Comparison of ENCODE assay signal across 16 cellular contexts in the genomic region with DNA sequence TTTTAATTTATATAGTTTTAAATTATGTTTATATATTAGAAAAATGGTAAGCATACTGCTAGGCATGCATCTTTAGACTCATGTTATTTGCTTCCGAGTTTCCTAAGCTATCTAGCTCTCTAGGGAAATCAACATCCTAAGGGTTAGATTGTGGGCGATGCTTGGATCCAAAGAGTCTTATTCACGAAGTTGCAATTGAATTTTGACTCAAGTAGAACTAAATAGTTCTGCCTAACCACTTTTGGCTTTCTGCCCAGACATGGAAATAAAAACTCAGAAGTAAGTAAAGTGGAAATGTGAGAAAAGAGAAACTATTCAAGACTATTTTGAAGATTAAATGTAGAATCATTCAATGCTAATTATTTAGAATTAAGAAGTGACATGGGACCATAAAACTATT.
DNase-seq lines count a peak whose midpoint lies in the region; ATAC-seq and TF ChIP-seq lines count a peak whose summit lies in the region.
"Had no signal": no experiment of that assay in that cellular context is flagged by ENCODE, and none has a peak within 500 bp of the region (broad histone marks: within the 10 kb centered on the region; RNA-seq: fewer than 3 reads in every experiment).

No MANE protein-coding gene starts in this region.

- H3K36me3 ChIP-seq in PC-3 (ENCODE audit: low read depth, low read length), result no peaks in the 10 kb centered on the region
- no peaks in the 10 kb centered on the region for H3K36me3 ChIP-seq in CD4-positive, alpha-beta memory T cell (ENCODE audit: insufficient read depth, low read length)
- H3K36me3 ChIP-seq: esophagus squamous epithelium, thoracic aorta had no signal

- H3K4me2 ChIP-seq in PC-3 (ENCODE audit: low read length), result no peak overlapping the region

- no peak overlapping the region for H3K27ac Mint-ChIP-seq in CD4-positive, alpha-beta memory T cell
- H3K27ac Mint-ChIP-seq: activated naive CD8-positive, alpha-beta T cell; B cell had no signal

- BruUV-seq in PC-3 (replicated peaks; lab: Mats Ljungman, UMichigan), result no TSS peak

- H3K4me1 ChIP-seq in PC-3 (ENCODE audit: insufficient read depth, low read length), result no peaks in the 10 kb centered on the region
- H3K4me1 ChIP-seq in CD4-positive, alpha-beta memory T cell (ENCODE audit: insufficient read depth, low read length), result no peaks in the 10 kb centered on the region
- H3K4me1 ChIP-seq: esophagus squamous epithelium, parathyroid adenoma had no signal

- H3K27me3 ChIP-seq in PC-3 (ENCODE audit: low read length), result no peaks in the 10 kb centered on the region
- H3K27me3 ChIP-seq in CD4-positive, alpha-beta memory T cell (ENCODE audit: insufficient read depth, low read length), result no peaks in the 10 kb centered on the region
- H3K27me3 ChIP-seq: esophagus squamous epithelium had no signal

- no peak overlapping the region for H2AFZ ChIP-seq in PC-3 (ENCODE audit: low read length)
- H2AFZ ChIP-seq: parathyroid adenoma had no signal

- no peaks in the 10 kb centered on the region for H4K20me1 ChIP-seq in PC-3 (ENCODE audit: low read length)

- H3K9me3 ChIP-seq in PC-3 (ENCODE audit: low read length), result no peaks in the 10 kb centered on the region
- H3K9me3 ChIP-seq in CD4-positive, alpha-beta memory T cell (ENCODE audit: control insufficient read depth in 1 of 2, low read length in 2 of 2), result no peaks in the 10 kb centered on the region
- H3K9me3 ChIP-seq: esophagus squamous epithelium, thoracic aorta had no signal

- POLR2A ChIA-PET in PC-3 (lab: Charles Lee; ENCODE audit: unreplicated experiment), result no interaction called here
- POLR2A ChIA-PET in CD4-positive, alpha-beta memory T cell (lab: Charles Lee; ENCODE audit: partially characterized antibody), result no interaction called here

- DNase-seq in GM03348 (ENCODE audit: low spot score) (peak; percentile 26), PC-3 (peak; percentile 34), epithelial cell of proximal tubule (ENCODE audit: low read depth) (peak; percentile 15), myocyte (ENCODE audit: low read depth) (peak; percentile 15), SHP77 treated with DMSO at 0.1 percent for 48 hours (lab: John Stamatoyannopoulos, UW) (no peak)
- DNase-seq in CD4-positive, alpha-beta memory T cell, result no peak
- DNase-seq in stimulated activated CD4-positive, alpha-beta T cell treated with anti-CD3 and anti-CD28 coated beads, Interleukin-4, amount 100 ng/mL, for 24 hours, result no peak
- DNase-seq: DND-41; esophagus squamous epithelium; NCI-H2227 treated with DMSO at 0.1 percent for 48 hours; stimulated activated CD4-positive, alpha-beta T cell treated with anti-CD3 and anti-CD28 coated beads, Interleukin-15, amount 100 ng/mL, for 24 hours had no signal

- ATAC-seq in PC-3 (no peak), GM19463 (IDR thresholded peaks at IDR 0.05; ENCODE audit: unreplicated experiment) (no peak)

- no peak overlapping the region for H3K4me3 Mint-ChIP-seq in CD4-positive, alpha-beta memory T cell
- H3K4me3 Mint-ChIP-seq: activated naive CD8-positive, alpha-beta T cell; B cell had no signal

- H3F3A ChIP-seq in PC-3 (ENCODE audit: low read length, unreplicated experiment), result no peaks in the 10 kb centered on the region

- no peaks in the 10 kb centered on the region for H3K79me2 ChIP-seq in PC-3 (ENCODE audit: low read length)
- H3K79me2 ChIP-seq: parathyroid adenoma had no signal

- no peaks in the 10 kb centered on the region for H3K36me3 Mint-ChIP-seq in CD4-positive, alpha-beta memory T cell
- H3K36me3 Mint-ChIP-seq: activated naive CD8-positive, alpha-beta T cell had no signal

- no peaks in the 10 kb centered on the region for H3K4me1 Mint-ChIP-seq in CD4-positive, alpha-beta memory T cell
- H3K4me1 Mint-ChIP-seq: B cell had no signal

- H3K4me3 ChIP-seq in PC-3 (ENCODE audit: low read length) (no peak overlapping the region), epithelial cell of proximal tubule (ENCODE audit: low read depth, low read length) (no peak overlapping the region)
- no peak overlapping the region for H3K4me3 ChIP-seq in CD4-positive, alpha-beta memory T cell (ENCODE audit: low read length in 2 of 2)
- H3K4me3 ChIP-seq: esophagus squamous epithelium, thoracic aorta had no signal

- no peaks in the 10 kb centered on the region for H3K27me3 Mint-ChIP-seq in CD4-positive, alpha-beta memory T cell
- H3K27me3 Mint-ChIP-seq: activated naive CD8-positive, alpha-beta T cell; B cell had no signal

- no peak overlapping the region for H3K9ac ChIP-seq in PC-3 (ENCODE audit: low read length)
- H3K9ac ChIP-seq: parathyroid adenoma had no signal

- peaks cover 0 to 23% (median 6%) of the 10 kb centered on the region in 8 donors for H3K9me3 Mint-ChIP-seq in CD4-positive, alpha-beta memory T cell

- TF ChIP-seq CTCF in PC-3 (conservative IDR thresholded peaks at IDR 0.05; ENCODE audit: low read depth, low read length) (no peak), epithelial cell of proximal tubule (conservative IDR thresholded peaks at IDR 0.05; ENCODE audit: low read depth, low read length) (no peak)

- CTCF ChIA-PET in PC-3 (lab: Charles Lee), result no interaction called here
- CTCF ChIA-PET in CD4-positive, alpha-beta memory T cell (lab: Charles Lee; ENCODE audit: partially characterized antibody), result no interaction called here

- no peak overlapping the region for H3K27ac ChIP-seq in PC-3 (ENCODE audit: low read length)
- no peak overlapping the region for H3K27ac ChIP-seq in CD4-positive, alpha-beta memory T cell (ENCODE audit: low read depth, low read length)
- H3K27ac ChIP-seq: esophagus squamous epithelium, parathyroid adenoma, thoracic aorta had no signal

- no peaks in the 10 kb centered on the region for H3K9me2 ChIP-seq in PC-3 (replicated peaks; ENCODE audit: low read length)

- intact Hi-C loops in PC-3 (cut with micrococcal nuclease), result no loop called here
- intact Hi-C loops in CD4-positive, alpha-beta memory T cell (cut with micrococcal nuclease), result no loop called here

Comparison
In these comparisons a context has a peak if more than half of its experiments do, and no peak if none do; other contexts are left out.
1. DNase-seq: peak in GM03348 (single experiment), PC-3 (single experiment), epithelial cell of proximal tubule (single experiment) and myocyte (single experiment); none in CD4-positive, alpha-beta memory T cell (0 of 5), SHP77 treated with DMSO at 0.1 percent for 48 hours (single experiment) and stimulated activated CD4-positive, alpha-beta T cell treated with anti-CD3 and anti-CD28 coated beads, Interleukin-4, amount 100 ng/mL, for 24 hours (single experiment).